ENCODE assay signal across 20 cellular contexts in genomic region chr7:134887523-134887922, GRCh38.
DNase-seq lines count a peak whose midpoint lies in the region; ATAC-seq and TF ChIP-seq lines count a peak whose summit lies in the region.
"Had no signal": no experiment of that assay in that cellular context is flagged by ENCODE, and none has a peak within 500 bp of the region (broad histone marks: within the 10 kb centered on the region; RNA-seq: fewer than 3 reads in every experiment).

No MANE protein-coding gene starts in this region.

- DNase-seq in GM23248 (no peak), fibroblast of lung (ENCODE audit: low read depth in 2 of 2) (no peak), smooth muscle cell (lab: John Stamatoyannopoulos, UW; ENCODE audit: unreplicated experiment) (no peak), SHP77 (lab: John Stamatoyannopoulos, UW) (no peak)
- DNase-seq in activated CD8-positive, alpha-beta memory T cell treated with anti-CD3 and anti-CD28 coated beads, Interleukin-2, amount 50 U/mL, for 4 hours: no peak
- no peak for DNase-seq in activated naive CD4-positive, alpha-beta T cell (lab: John Stamatoyannopoulos, UW)
- DNase-seq: activated T-cell treated with anti-CD3 and anti-CD28 coated beads for 4 hours; cortex of kidney; GDM1; HCEC 1CT; MG63; NCI-H146; NCI-H2171 treated with DMSO at 0.1 percent for 48 hours; SIG-M5; stimulated activated CD4-positive, alpha-beta T cell treated with anti-CD3 and anti-CD28 coated beads, Interleukin-15, amount 100 ng/mL, for 24 hours; thyroid gland had no signal

- H3K4me2 ChIP-seq in GM23248 (ENCODE audit: unreplicated experiment) (peak overlapping the region; percentile 10), fibroblast of lung (ENCODE audit: extremely low read depth, insufficient read depth, low read length) (no peak overlapping the region), smooth muscle cell (peak overlapping the region; percentile 73)

- no peaks in the 10 kb centered on the region; the same call in 1 of the 2 replicates for H4K20me1 ChIP-seq in GM23248 (ENCODE audit: insufficient read depth)
- no peaks in the 10 kb centered on the region for H4K20me1 ChIP-seq in fibroblast of lung (ENCODE audit: control insufficient read depth, extremely low read depth, insufficient read depth, low read length)
- H4K20me1 ChIP-seq in smooth muscle cell (ENCODE audit: low read depth): peaks cover 89% of the 10 kb centered on the region
- H4K20me1 ChIP-seq: BLaER1 had no signal

- H3F3A ChIP-seq in GM23248 (ENCODE audit: insufficient read depth): peaks cover 86% of the 10 kb centered on the region
- H3F3A ChIP-seq in smooth muscle cell (ENCODE audit: low read depth): peaks cover 72% of the 10 kb centered on the region

- H3K27ac ChIP-seq in GM23248 (peak overlapping the region; percentile 94), VCaP (peak overlapping the region; percentile 39), fibroblast of lung (ENCODE audit: insufficient read depth, low read length) (peak overlapping the region; percentile 76), smooth muscle cell (ENCODE audit: low read depth) (peak overlapping the region; percentile 94)

- H3K4me3 ChIP-seq in GM23248 (no peak overlapping the region), fibroblast of lung (replicated peaks in 1 of 4; ENCODE audit: control extremely low read depth in 1 of 4, insufficient read depth in 1 of 4, low read depth in 3 of 4, low read length in 4 of 4) (no peak overlapping the region), smooth muscle cell (no peak overlapping the region)
- H3K4me3 ChIP-seq: BLaER1, MG63, thyroid gland had no signal

- H3K4me1 ChIP-seq in GM23248 (ENCODE audit: insufficient read depth) (peaks cover 57% of the 10 kb centered on the region), fibroblast of lung (ENCODE audit: control insufficient read depth, extremely low read depth, insufficient read depth, low read length) (peaks cover 25% of the 10 kb centered on the region), smooth muscle cell (ENCODE audit: low read depth) (peaks cover 28% of the 10 kb centered on the region)

- H3K27me3 ChIP-seq in GM23248 (replicated peaks; ENCODE audit: insufficient read depth) (no peaks in the 10 kb centered on the region), fibroblast of lung (ENCODE audit: control insufficient read depth, insufficient read depth, low read length) (no peaks in the 10 kb centered on the region), smooth muscle cell (ENCODE audit: low read depth) (no peaks in the 10 kb centered on the region)
- H3K27me3 ChIP-seq: BLaER1, MG63, thyroid gland had no signal

- H3K36me3 ChIP-seq in GM23248 (ENCODE audit: low read depth): peaks cover 17% of the 10 kb centered on the region; the same call in 1 of the 2 replicates
- H3K36me3 ChIP-seq in fibroblast of lung (ENCODE audit: control insufficient read depth, insufficient read depth, low read length): no peaks in the 10 kb centered on the region
- no peaks in the 10 kb centered on the region for H3K36me3 ChIP-seq in smooth muscle cell (ENCODE audit: low read depth)
- H3K36me3 ChIP-seq: MG63, thyroid gland had no signal

- no peak for TF ChIP-seq CTCF in VCaP (conservative IDR thresholded peaks at IDR 0.05)
- no peak for TF ChIP-seq CTCF in fibroblast of lung (conservative IDR thresholded peaks at IDR 0.05 in 1 of 2, IDR thresholded peaks at IDR 0.05 in 1 of 2; ENCODE audit: low read depth in 1 of 2, low read length in 2 of 2)
- TF ChIP-seq CTCF in smooth muscle cell (IDR thresholded peaks at IDR 0.05; ENCODE audit: borderline replicate concordance, insufficient read depth, poor library complexity, severe bottlenecking): no peak

- no peaks in the 10 kb centered on the region for H3K9me2 ChIP-seq in GM23248 (ENCODE audit: insufficient read depth)

- H3K9me3 ChIP-seq in GM23248 (ENCODE audit: low read depth) (no peaks in the 10 kb centered on the region), fibroblast of lung (ENCODE audit: control insufficient read depth, insufficient read depth, low read depth, low read length) (no peaks in the 10 kb centered on the region), smooth muscle cell (replicated peaks; ENCODE audit: low read depth) (no peaks in the 10 kb centered on the region)
- H3K9me3 ChIP-seq: MG63, thyroid gland had no signal

- H2AFZ ChIP-seq in GM23248 (no peak overlapping the region), fibroblast of lung (ENCODE audit: low read length) (no peak overlapping the region), smooth muscle cell (ENCODE audit: low read depth) (no peak overlapping the region)

- H3K9ac ChIP-seq in GM23248 (no peak overlapping the region), fibroblast of lung (ENCODE audit: insufficient read depth, low read length) (no peak overlapping the region), smooth muscle cell (ENCODE audit: low read depth) (no peak overlapping the region)
- H3K9ac ChIP-seq: BLaER1 had no signal

- 97 to 98% methylated on average over 8 of the region's 8 CpGs for WGBS in GM23248 (ENCODE audit: low coverage in 1 of 2, low lambda C conversion rate in 2 of 2, missing lambda C conversion rate in 2 of 2), 2 experiments
- 97% methylated on average over 8 of the region's 8 CpGs for WGBS in smooth muscle cell (ENCODE audit: low lambda C conversion rate)

- ATAC-seq in GM18861 (IDR thresholded peaks at IDR 0.05; ENCODE audit: unreplicated experiment): no peak
- ATAC-seq: stimulated activated effector memory CD8-positive, alpha-beta T cell treated with anti-CD3 and anti-CD28 coated beads, Interleukin-12 subunit alpha, Interleukin-12 subunit beta, amount 100 ng/mL, for 72 hours had no signal

- in situ Hi-C loops in GM23248 (cut with MboI): no loop called here

- peaks cover 92% of the 10 kb centered on the region for H3K79me2 ChIP-seq in GM23248 (ENCODE audit: insufficient read depth)
- peaks cover 40% of the 10 kb centered on the region for H3K79me2 ChIP-seq in fibroblast of lung (ENCODE audit: control insufficient read depth, insufficient read depth, low read length)
- H3K79me2 ChIP-seq in smooth muscle cell (ENCODE audit: low read depth): peaks cover 83% of the 10 kb centered on the region

Comparison
In these comparisons a context has a peak if more than half of its experiments do, and no peak if none do; other contexts are left out.
1. H3K27ac ChIP-seq: peak in every context shown above with its lines; median percentile 94 in GM23248; 94 in smooth muscle cell; 76 in fibroblast of lung; 39 in VCaP.